In the genomic region with DNA sequence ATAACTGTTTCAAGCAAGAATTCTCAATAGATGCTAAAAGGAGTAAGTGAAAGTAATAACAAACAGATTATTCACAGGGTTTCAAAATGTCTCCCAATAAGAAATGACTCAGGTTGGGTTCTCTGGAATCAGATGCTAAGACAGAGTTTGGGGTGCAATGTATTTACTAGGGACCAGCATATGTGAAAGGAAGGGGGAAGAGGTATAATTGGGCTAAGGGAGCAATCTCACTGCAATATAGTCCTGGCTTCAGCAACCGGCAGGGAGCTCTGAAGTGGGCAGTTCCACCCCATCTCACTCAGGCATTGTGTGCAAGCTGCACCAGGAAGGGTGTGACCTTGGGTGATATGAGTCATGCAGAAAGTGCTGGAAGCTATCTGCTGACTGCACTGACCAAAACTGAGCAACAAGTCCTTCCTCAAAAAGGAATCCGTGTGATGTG, we compare ENCODE assay signal across 9 cellular contexts.
DNase-seq lines count a peak whose midpoint lies in the region; ATAC-seq and TF ChIP-seq lines count a peak whose summit lies in the region.
"Had no signal": no experiment of that assay in that cellular context is flagged by ENCODE, and none has a peak within 500 bp of the region (broad histone marks: within the 10 kb centered on the region; RNA-seq: fewer than 3 reads in every experiment).

No MANE protein-coding gene starts in this region.

- no peaks in the 10 kb centered on the region for H3K27me3 ChIP-seq in RWPE2 (ENCODE audit: insufficient read depth, poor library complexity, severe bottlenecking)
- H3K27me3 ChIP-seq: BLaER1 had no signal

- H3K36me3 ChIP-seq in RWPE2 (ENCODE audit: low read depth) = peaks cover 5% of the 10 kb centered on the region; the same call in 1 of the 2 replicates

- DNase-seq in NK-92 treated with Interleukin-12 subunit alpha and Interleukin-12 subunit beta, amount 100 ng/mL, for 24 hours (lab: John Stamatoyannopoulos, UW) = peak; percentile 7
- DNase-seq in NK-92 (lab: John Stamatoyannopoulos, UW; ENCODE audit: unreplicated experiment) (no peak), RWPE2 (ENCODE audit: low spot score) (no peak), amniotic epithelial cell (ENCODE audit: low read depth) (peak; percentile 91), inferior parietal cortex (ENCODE audit: extremely low spot score) (peak; percentile 29), SKM-1 treated with dmso at 0.1 percent for 144 hours (lab: John Stamatoyannopoulos, UW; ENCODE audit: unreplicated experiment) (no peak)
- peak; percentile 25 for DNase-seq in stimulated activated CD8-positive, alpha-beta memory T cell treated with anti-CD3 and anti-CD28 coated beads, Interleukin-15, amount 100 ng/mL, for 1 hour (ENCODE audit: low read depth)

- ATAC-seq in HG03060 (IDR thresholded peaks at IDR 0.05; ENCODE audit: low read depth, unreplicated experiment) (peak; percentile 96), RWPE2 (ENCODE audit: low read depth) (peak; percentile 91)

- H3K27ac ChIP-seq in RWPE2 (ENCODE audit: poor library complexity, severe bottlenecking) = peak overlapping the region; percentile 20
- H3K27ac ChIP-seq: BLaER1 had no signal

- H3K4me3 ChIP-seq in RWPE2 (ENCODE audit: severe bottlenecking) = no peak overlapping the region
- H3K4me3 ChIP-seq: BLaER1 had no signal

- peaks cover 4% of the 10 kb centered on the region for H3K4me1 ChIP-seq in RWPE2 (ENCODE audit: insufficient read depth, poor library complexity, severe bottlenecking)
- H3K4me1 ChIP-seq: BLaER1 had no signal

- TF ChIP-seq CTCF in RWPE2 (IDR thresholded peaks at IDR 0.05; ENCODE audit: poor library complexity, severe bottlenecking) = no peak

- no peaks in the 10 kb centered on the region for H3K9me3 ChIP-seq in RWPE2 (ENCODE audit: severe bottlenecking)

Comparison
In these comparisons a context has a peak if more than half of its experiments do, and no peak if none do; other contexts are left out.
1. DNase-seq: peak in NK-92 treated with Interleukin-12 subunit alpha and Interleukin-12 subunit beta, amount 100 ng/mL, for 24 hours (single experiment), amniotic epithelial cell (single experiment), inferior parietal cortex (single experiment) and stimulated activated CD8-positive, alpha-beta memory T cell treated with anti-CD3 and anti-CD28 coated beads, Interleukin-15, amount 100 ng/mL, for 1 hour (single experiment); none in NK-92 (single experiment), RWPE2 (single experiment) and SKM-1 treated with dmso at 0.1 percent for 144 hours (single experiment).